ENCODE assay signal across 21 cellular contexts in genomic region chr11:91243065-91243464, GRCh38.
"Had no signal": no experiment of that assay in that cellular context is flagged by ENCODE, and none has a peak within 500 bp of the region (broad histone marks: within the 10 kb centered on the region; RNA-seq: fewer than 3 reads in every experiment).

No MANE protein-coding gene starts in this region.

- H3K27me3 ChIP-seq: sigmoid colon, spleen, upper lobe of left lung had no signal

- DNase-seq: activated B cell treated with CpG ODN at 0.5 μM for 24 hours; activated CD4-positive, alpha-beta memory T cell treated with anti-CD3 and anti-CD28 coated beads, Interleukin-2, amount 10 ng/mL, durations not matched to agents 7 days and 5 days; activated CD4-positive, alpha-beta T cell treated with anti-CD3 and anti-CD28 coated beads for 4 hours; activated CD8-positive, alpha-beta memory T cell treated with anti-CD3 and anti-CD28 coated beads, Interleukin-2, amount 10 ng/mL, durations not matched to agents 7 days and 5 days; activated naive CD4-positive, alpha-beta T cell treated with anti-CD3 and anti-CD28 coated beads for 36 hours; activated naive CD8-positive, alpha-beta T cell treated with anti-CD3 and anti-CD28 coated beads, Interleukin-2, amount 50 U/mL, for 24 hours; dermis blood vessel endothelial cell; foreskin melanocyte; glutamatergic neuron; hypothalamus; kidney; posterior cingulate gyrus; sigmoid colon; spleen; stimulated activated CD4-positive, alpha-beta T cell treated with anti-CD3 and anti-CD28 coated beads, Interleukin-4, amount 100 ng/mL, for 4 hours; upper lobe of left lung had no signal

- H3K4me3 Mint-ChIP-seq: activated B cell treated with CpG ODN at 0.5 μM for 24 hours; activated CD4-positive, alpha-beta memory T cell treated with anti-CD3 and anti-CD28 coated beads, Interleukin-2, amount 10 ng/mL, durations not matched to agents 7 days and 5 days; activated CD8-positive, alpha-beta memory T cell treated with anti-CD3 and anti-CD28 coated beads, Interleukin-2, amount 10 ng/mL, durations not matched to agents 7 days and 5 days; activated naive CD4-positive, alpha-beta T cell treated with anti-CD3 and anti-CD28 coated beads for 36 hours; activated naive CD8-positive, alpha-beta T cell treated with anti-CD3 and anti-CD28 coated beads, Interleukin-2, amount 50 U/mL, for 24 hours; nephron; stimulated activated memory B cell treated with anti-CD40 and anti-IgM and Interleukin-4, amounts not matched to agents 10 μg/mL and 1 μg/mL and 100 μg/mL, for 72 hours had no signal

- H3K4me1 ChIP-seq: spleen, upper lobe of left lung had no signal

- ATAC-seq: activated CD8-positive, alpha-beta memory T cell treated with anti-CD3 and anti-CD28 coated beads, Interleukin-2, amount 10 ng/mL, durations not matched to agents 7 days and 5 days; activated naive CD8-positive, alpha-beta T cell treated with anti-CD3 and anti-CD28 coated beads, Interleukin-2, amount 50 U/mL, for 24 hours; left lobe of liver; stimulated activated memory B cell treated with anti-CD40 and anti-IgM and Interleukin-4, amounts not matched to agents 10 μg/mL and 1 μg/mL and 100 μg/mL, for 72 hours had no signal

- H3K36me3 Mint-ChIP-seq: activated CD8-positive, alpha-beta memory T cell treated with anti-CD3 and anti-CD28 coated beads, Interleukin-2, amount 10 ng/mL, durations not matched to agents 7 days and 5 days; stimulated activated memory B cell treated with anti-CD40 and anti-IgM and Interleukin-4, amounts not matched to agents 10 μg/mL and 1 μg/mL and 100 μg/mL, for 72 hours had no signal

- H3K9me3 ChIP-seq: sigmoid colon, spleen, thoracic aorta, upper lobe of left lung had no signal

- H3K9me3 Mint-ChIP-seq: activated CD4-positive, alpha-beta memory T cell treated with anti-CD3 and anti-CD28 coated beads, Interleukin-2, amount 10 ng/mL, durations not matched to agents 7 days and 5 days; activated naive CD4-positive, alpha-beta T cell treated with anti-CD3 and anti-CD28 coated beads for 36 hours; activated naive CD8-positive, alpha-beta T cell treated with anti-CD3 and anti-CD28 coated beads, Interleukin-2, amount 50 U/mL, for 24 hours; nephron had no signal

- H3K4me1 Mint-ChIP-seq: activated B cell treated with CpG ODN at 0.5 μM for 24 hours; activated CD4-positive, alpha-beta memory T cell treated with anti-CD3 and anti-CD28 coated beads, Interleukin-2, amount 10 ng/mL, durations not matched to agents 7 days and 5 days; activated CD8-positive, alpha-beta memory T cell treated with anti-CD3 and anti-CD28 coated beads, Interleukin-2, amount 10 ng/mL, durations not matched to agents 7 days and 5 days; activated naive CD8-positive, alpha-beta T cell treated with anti-CD3 and anti-CD28 coated beads, Interleukin-2, amount 50 U/mL, for 24 hours; stimulated activated memory B cell treated with anti-CD40 and anti-IgM and Interleukin-4, amounts not matched to agents 10 μg/mL and 1 μg/mL and 100 μg/mL, for 72 hours had no signal

- H3K27me3 Mint-ChIP-seq: activated B cell treated with CpG ODN at 0.5 μM for 24 hours; activated CD4-positive, alpha-beta memory T cell treated with anti-CD3 and anti-CD28 coated beads, Interleukin-2, amount 10 ng/mL, durations not matched to agents 7 days and 5 days; activated CD8-positive, alpha-beta memory T cell treated with anti-CD3 and anti-CD28 coated beads, Interleukin-2, amount 10 ng/mL, durations not matched to agents 7 days and 5 days; activated naive CD8-positive, alpha-beta T cell treated with anti-CD3 and anti-CD28 coated beads, Interleukin-2, amount 50 U/mL, for 24 hours; stimulated activated memory B cell treated with anti-CD40 and anti-IgM and Interleukin-4, amounts not matched to agents 10 μg/mL and 1 μg/mL and 100 μg/mL, for 72 hours had no signal

- H3K27ac Mint-ChIP-seq: activated B cell treated with CpG ODN at 0.5 μM for 24 hours; activated CD4-positive, alpha-beta memory T cell treated with anti-CD3 and anti-CD28 coated beads, Interleukin-2, amount 10 ng/mL, durations not matched to agents 7 days and 5 days; activated CD8-positive, alpha-beta memory T cell treated with anti-CD3 and anti-CD28 coated beads, Interleukin-2, amount 10 ng/mL, durations not matched to agents 7 days and 5 days; activated naive CD4-positive, alpha-beta T cell treated with anti-CD3 and anti-CD28 coated beads for 36 hours; activated naive CD8-positive, alpha-beta T cell treated with anti-CD3 and anti-CD28 coated beads, Interleukin-2, amount 50 U/mL, for 24 hours; stimulated activated memory B cell treated with anti-CD40 and anti-IgM and Interleukin-4, amounts not matched to agents 10 μg/mL and 1 μg/mL and 100 μg/mL, for 72 hours had no signal

- H3K27ac ChIP-seq: sigmoid colon, spleen, thoracic aorta, upper lobe of left lung had no signal

- H3K4me3 ChIP-seq: lung, sigmoid colon, spleen, thoracic aorta, upper lobe of left lung had no signal

- H3K36me3 ChIP-seq: sigmoid colon, spleen, thoracic aorta, upper lobe of left lung had no signal
